8 cellular contexts compared by ENCODE assay signal in the genomic region with DNA sequence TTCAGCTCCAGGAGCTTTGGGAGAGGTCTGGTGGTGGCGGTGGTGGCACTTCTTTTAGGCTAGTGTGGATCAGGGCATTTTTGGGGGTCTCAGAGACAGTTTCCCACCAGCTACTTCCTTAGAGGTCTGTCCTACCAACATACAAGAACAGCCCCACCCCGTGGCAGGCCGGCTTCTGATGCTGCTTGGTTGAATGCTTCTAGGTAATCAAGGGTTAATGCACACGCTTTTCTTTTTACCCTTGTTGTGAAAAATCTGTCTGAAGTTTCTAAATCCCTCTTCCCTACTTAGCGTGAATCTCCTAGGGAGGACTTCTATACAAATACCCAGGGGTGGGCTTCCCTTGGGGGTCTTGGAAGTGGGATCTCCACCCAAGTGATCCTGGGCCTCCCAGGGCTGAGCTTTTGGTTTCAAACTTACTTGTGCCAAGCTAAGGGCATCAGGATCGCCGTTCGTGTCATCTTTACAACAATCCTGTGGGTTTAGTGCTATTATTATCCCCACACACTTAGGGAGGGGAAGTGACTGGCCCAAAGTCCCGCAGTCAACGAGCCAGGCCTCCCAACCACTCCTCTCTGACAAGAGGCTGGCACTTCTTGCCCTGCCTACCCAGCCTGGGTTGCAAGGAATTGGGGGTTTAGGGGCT. TPM values are rescaled to one million over a fixed set of nuclear protein-coding genes. Genes with fewer than 3 reads are reported as not detected.
DNase-seq lines count a peak whose midpoint lies in the region; ATAC-seq and TF ChIP-seq lines count a peak whose summit lies in the region.

No MANE protein-coding gene starts in this region.

- H3K27ac ChIP-seq in heart left ventricle: no peak overlapping the region

- no peaks in the 10 kb centered on the region for H3K36me3 Mint-ChIP-seq in activated CD8-positive, alpha-beta T cell treated with anti-CD3 and anti-CD28 coated beads for 36 hours (ENCODE audit: low read depth)

- no peaks in the 10 kb centered on the region for H3K9me3 Mint-ChIP-seq in activated CD8-positive, alpha-beta T cell treated with anti-CD3 and anti-CD28 coated beads for 36 hours

- no peaks in the 10 kb centered on the region; the same call in 1 of the 2 replicates for H3K36me3 ChIP-seq in BE2C
- no peaks in the 10 kb centered on the region for H3K36me3 ChIP-seq in heart left ventricle

- H3K4me1 ChIP-seq in BE2C (peaks cover 8% of the 10 kb centered on the region; the same call in 1 of the 2 replicates), mononuclear cell (ENCODE audit: insufficient read depth, low read length) (peaks cover 68% of the 10 kb centered on the region), heart left ventricle (peaks cover 7 to 42% (median 24%) of the 10 kb centered on the region in 12 donors)

- TF ChIP-seq POLR2A in heart left ventricle (IDR thresholded peaks at IDR 0.05): no peak

- intact Hi-C loops in activated CD8-positive, alpha-beta T cell treated with anti-CD3 and anti-CD28 coated beads for 36 hours (cut with micrococcal nuclease): loop anchor here (10.0 kb wide), 1 partner anchor 166 kb away; no protein-coding TSS in a partner anchor
- intact Hi-C loops in heart left ventricle (cut with DNase I) (no loop called here), left cardiac atrium (cut with DNase I) (no loop called here)

- H3K4me3 ChIP-seq in BE2C (ENCODE audit: low read depth, low read length) (peak overlapping the region; percentile 79), HFF-Myc (replicated peaks; ENCODE audit: low read depth, low read length) (peak overlapping the region; percentile 63), mononuclear cell (ENCODE audit: low read length) (peak overlapping the region; percentile 59), heart left ventricle (peak overlapping the region in 6 of 12 donors; percentile 79 to 95 (median 90))

- H3K9me3 ChIP-seq in BE2C (no peaks in the 10 kb centered on the region), mononuclear cell (ENCODE audit: low read depth, low read length) (no peaks in the 10 kb centered on the region), heart left ventricle (no peaks in the 10 kb centered on the region)

- no peak for ATAC-seq in activated CD8-positive, alpha-beta T cell treated with anti-CD3 and anti-CD28 coated beads for 36 hours
- no peak for ATAC-seq in heart left ventricle
- no peak for ATAC-seq in left cardiac atrium

- CTCF ChIA-PET in activated CD8-positive, alpha-beta T cell treated with anti-CD3 and anti-CD28 coated beads for 36 hours (lab: Charles Lee): interaction anchor here (0.6 to 1.6 kb wide), 3 partner anchors 102 to 889 kb away, joined by 3 to 6 read pairs (median 3); no protein-coding TSS in a partner anchor

- peaks cover 35% of the 10 kb centered on the region for H3K4me1 Mint-ChIP-seq in activated CD8-positive, alpha-beta T cell treated with anti-CD3 and anti-CD28 coated beads for 36 hours (ENCODE audit: low read depth)

- H3K27me3 ChIP-seq in BE2C: no peaks in the 10 kb centered on the region
- no peaks in the 10 kb centered on the region for H3K27me3 ChIP-seq in mononuclear cell (ENCODE audit: insufficient read depth, low read length)
- H3K27me3 ChIP-seq in heart left ventricle: peaks cover 0 to 4% (median 0%) of the 10 kb centered on the region in 9 donors

- peak overlapping the region; percentile 27 for H3K4me3 Mint-ChIP-seq in activated CD8-positive, alpha-beta T cell treated with anti-CD3 and anti-CD28 coated beads for 36 hours

- TF ChIP-seq CTCF in BE2C (IDR thresholded peaks at IDR 0.05; ENCODE audit: low read depth, low read length) (no peak), HFF-Myc (IDR thresholded peaks at IDR 0.05; ENCODE audit: low read depth, low read length, missing control alignments) (no peak), heart left ventricle (IDR thresholded peaks at IDR 0.05) (no peak)
- no peak for TF ChIP-seq CTCF in activated CD8-positive, alpha-beta T cell treated with anti-CD3 and anti-CD28 coated beads for 36 hours (IDR thresholded peaks at IDR 0.05)

- H3K27ac Mint-ChIP-seq in activated CD8-positive, alpha-beta T cell treated with anti-CD3 and anti-CD28 coated beads for 36 hours: no peak overlapping the region

- WGBS in heart left ventricle, 4 donors: 50 to 58% (median 53%) methylated on average over 10 of the region's 10 CpGs

- POLR2A ChIA-PET in activated CD8-positive, alpha-beta T cell treated with anti-CD3 and anti-CD28 coated beads for 36 hours (lab: Charles Lee): interaction anchor here (0.7 to 1.1 kb wide), 2 partner anchors 150 to 1036 kb away, joined by 3 read pairs; no protein-coding TSS in a partner anchor

- DNase-seq in BE2C: no peak
- DNase-seq in HFF-Myc (ENCODE audit: extremely low read depth, low read depth): no peak
- DNase-seq in activated CD8-positive, alpha-beta T cell treated with anti-CD3 and anti-CD28 coated beads for 36 hours: peak; percentile 66
- DNase-seq in NCI-H748 (lab: John Stamatoyannopoulos, UW; ENCODE audit: unreplicated experiment): no peak
- no peak for DNase-seq in heart left ventricle
- DNase-seq in activated CD8-positive, alpha-beta memory T cell treated with anti-CD3 and anti-CD28 coated beads, Interleukin-2, amount 50 U/mL, for 48 hours: no peak
- DNase-seq in left cardiac atrium: no peak

- H3K27me3 Mint-ChIP-seq in activated CD8-positive, alpha-beta T cell treated with anti-CD3 and anti-CD28 coated beads for 36 hours: peaks cover 11% of the 10 kb centered on the region

RNA-seq across cellular contexts. Expression of gene SH2B2, which starts 1.7 kb away (rescaled TPM):
- polyA plus RNA-seq in BE2C (2012; ENCODE audit: insufficient read depth, insufficient read length, low read depth): 16.9 TPM
- 1 to 10 TPM; 5.0 to 7.1 TPM for total RNA-seq in activated CD8-positive, alpha-beta T cell treated with anti-CD3 and anti-CD28 coated beads for 36 hours
- total RNA-seq in mononuclear cell (9.2 TPM), heart left ventricle (1 to 10 TPM in 8 of 9 donors, under 1 TPM in 1; 1.00 to 5.7 (median 2.5) TPM), left cardiac atrium (1 to 10 TPM; 2.4 to 3.0 TPM)
- 1 to 10 TPM in 1 of 2 donors, under 1 TPM in 1; 0.50 to 2.2 TPM for polyA plus RNA-seq in heart left ventricle
